ENCODE assay signal across 13 cellular contexts in genomic region chr2:101190753-101191516, GRCh38. TPM values are rescaled to one million over a fixed set of nuclear protein-coding genes. Genes with fewer than 3 reads are reported as not detected.
DNase-seq lines count a peak whose midpoint lies in the region; ATAC-seq and TF ChIP-seq lines count a peak whose summit lies in the region.
"Had no signal": no experiment of that assay in that cellular context is flagged by ENCODE, and none has a peak within 500 bp of the region (broad histone marks: within the 10 kb centered on the region; RNA-seq: fewer than 3 reads in every experiment).

No MANE protein-coding gene starts in this region.

- H3K9me3 ChIP-seq in lower lobe of right lung = no peaks in the 10 kb centered on the region

- POLR2A ChIA-PET in RWPE1 (lab: Yijun Ruan, JAX; ENCODE audit: low non-redundant PET) = no interaction called here

- no peak overlapping the region for H3K4me3 ChIP-seq in lower lobe of right lung
- H3K4me3 ChIP-seq: SK-N-MC had no signal

- intact Hi-C loops in Right ventricle myocardium inferior (cut with DNase I) (no loop called here), cardiac septum (cut with DNase I) (no loop called here), lower lobe of right lung (cut with DNase I) (no loop called here)

- H3K9me3 Mint-ChIP-seq in activated T-helper 17 cell treated with anti-CD3 and anti-CD28 coated beads, Interleukin-2, amount 50 U/mL, for 72 hours = no peaks in the 10 kb centered on the region

- no peaks in the 10 kb centered on the region for H3K27me3 ChIP-seq in lower lobe of right lung (ENCODE audit: low read depth)

- no peak overlapping the region for H3K4me3 Mint-ChIP-seq in activated T-helper 17 cell treated with anti-CD3 and anti-CD28 coated beads, Interleukin-2, amount 50 U/mL, for 72 hours

- H3K36me3 Mint-ChIP-seq in activated T-helper 17 cell treated with anti-CD3 and anti-CD28 coated beads, Interleukin-2, amount 50 U/mL, for 72 hours (ENCODE audit: low read depth) = no peaks in the 10 kb centered on the region

- no peak for DNase-seq in Right ventricle myocardium inferior (ENCODE audit: missing footprints)
- DNase-seq in cardiac septum (ENCODE audit: low spot score) = no peak
- DNase-seq in lower lobe of right lung = no peak
- DNase-seq in RWPE1 (ENCODE audit: low spot score) = no peak
- no peak for DNase-seq in activated T-cell treated with anti-CD3 and anti-CD28 coated beads, Interleukin-2, amount 50 U/mL, for 48 hours
- no peak for DNase-seq in LoVo (ENCODE audit: low spot score)
- DNase-seq in mesenteric fat pad (ENCODE audit: low spot score) = no peak
- DNase-seq: activated effector memory CD4-positive, alpha-beta T cell treated with Interleukin-2 at 50 U/mL for 16 hours; caudate nucleus; nucleus accumbens had no signal

- CTCF ChIA-PET in RWPE1 (lab: Yijun Ruan, JAX) = interaction anchor here (0.6 to 1.2 kb wide), 3 partner anchors 14 to 769 kb away, joined by 3 to 5 read pairs (median 4); no protein-coding TSS in a partner anchor

- no peak overlapping the region for H3K27ac ChIP-seq in lower lobe of right lung
- H3K27ac ChIP-seq in RWPE1 = no peak overlapping the region
- H3K27ac ChIP-seq: SK-N-MC had no signal

- H3K36me3 ChIP-seq in lower lobe of right lung = no peaks in the 10 kb centered on the region

- TF ChIP-seq CTCF in lower lobe of right lung (IDR thresholded peaks at IDR 0.05) (no peak), RWPE1 (conservative IDR thresholded peaks at IDR 0.05; ENCODE audit: low read depth) (no peak)

- H3K27ac Mint-ChIP-seq in activated T-helper 17 cell treated with anti-CD3 and anti-CD28 coated beads, Interleukin-2, amount 50 U/mL, for 72 hours = no peak overlapping the region

- H3K4me1 ChIP-seq in lower lobe of right lung = no peaks in the 10 kb centered on the region

- peak; percentile 50 for ATAC-seq in Right ventricle myocardium inferior
- ATAC-seq in activated T-helper 17 cell treated with anti-CD3 and anti-CD28 coated beads, Interleukin-2, amount 50 U/mL, for 72 hours (replicated peaks) = peak; percentile 12
- ATAC-seq in lower lobe of right lung = peak; percentile 57 to 71
- ATAC-seq: activated CD4-positive, CD25-positive, alpha-beta regulatory T cell treated with anti-CD3 and anti-CD28 coated beads, Interleukin-2, amount 50 U/mL, for 24 hours had no signal

- H3K4me1 Mint-ChIP-seq in activated T-helper 17 cell treated with anti-CD3 and anti-CD28 coated beads, Interleukin-2, amount 50 U/mL, for 72 hours = no peaks in the 10 kb centered on the region

- no peaks in the 10 kb centered on the region for H3K27me3 Mint-ChIP-seq in activated T-helper 17 cell treated with anti-CD3 and anti-CD28 coated beads, Interleukin-2, amount 50 U/mL, for 72 hours

RNA-seq across cellular contexts. Expression of gene TBC1D8, which starts 39.8 kb away (rescaled TPM):
- total RNA-seq in Right ventricle myocardium inferior (37.9 TPM), cardiac septum (52.3 TPM), lower lobe of right lung (30.2 TPM), mesenteric fat pad (21.3 TPM)
- under 1 TPM; 0.45 to 0.95 TPM for total RNA-seq in activated T-helper 17 cell treated with anti-CD3 and anti-CD28 coated beads, Interleukin-2, amount 50 U/mL, for 72 hours

Comparison
In these comparisons a context has a peak if more than half of its experiments do, and no peak if none do; other contexts are left out.
1. ATAC-seq: peak in every context shown above with its lines; median percentile 64 in lower lobe of right lung; 50 in Right ventricle myocardium inferior; 12 in activated T-helper 17 cell treated with anti-CD3 and anti-CD28 coated beads, Interleukin-2, amount 50 U/mL, for 72 hours.
2. RNA of gene TBC1D8, which starts 39.8 kb away (total RNA-seq): 52.3 TPM in cardiac septum (single experiment), 37.9 TPM in Right ventricle myocardium inferior (single experiment), 30.2 TPM in lower lobe of right lung (single experiment) and 21.3 TPM in mesenteric fat pad (single experiment); 0.45 to 0.95 TPM in activated T-helper 17 cell treated with anti-CD3 and anti-CD28 coated beads, Interleukin-2, amount 50 U/mL, for 72 hours; every median in the first group is over 10 times any median in the second.